25 cellular contexts compared by ENCODE assay signal in genomic region chr14:42665083-42665482, GRCh38.
DNase-seq lines count a peak whose midpoint lies in the region; ATAC-seq and TF ChIP-seq lines count a peak whose summit lies in the region.
"Had no signal": no experiment of that assay in that cellular context is flagged by ENCODE, and none has a peak within 500 bp of the region (broad histone marks: within the 10 kb centered on the region; RNA-seq: fewer than 3 reads in every experiment).

No MANE protein-coding gene starts in this region.

- H2AFZ ChIP-seq in hepatocyte (no peak overlapping the region), PC-9 (no peak overlapping the region)

- TF ChIP-seq CTCF in hepatocyte (IDR thresholded peaks at IDR 0.05; ENCODE audit: poor library complexity) (no peak), PC-9 (conservative IDR thresholded peaks at IDR 0.05) (no peak)

- CTCF ChIA-PET in PC-9 (lab: Charles Lee) = no interaction called here

- H3K27me3 ChIP-seq in hepatocyte = no peaks in the 10 kb centered on the region
- no peaks in the 10 kb centered on the region for H3K27me3 ChIP-seq in right cardiac atrium (ENCODE audit: control insufficient read depth, insufficient read depth)
- no peaks in the 10 kb centered on the region for H3K27me3 ChIP-seq in PC-9 (ENCODE audit: insufficient read depth, low read depth)
- H3K27me3 ChIP-seq: breast epithelium had no signal

- H3F3A ChIP-seq in PC-9 (ENCODE audit: insufficient read depth, low read depth) = no peaks in the 10 kb centered on the region

- DNase-seq in DMS53 (lab: John Stamatoyannopoulos, UW) = peak; percentile 24
- no peak for DNase-seq in DMS53 treated with DMSO at 0.1 percent for 48 hours (lab: John Stamatoyannopoulos, UW; ENCODE audit: unreplicated experiment)
- peak; percentile 80 for DNase-seq in NCI-H2171 treated with DMSO at 0.1 percent for 48 hours (lab: John Stamatoyannopoulos, UW)
- DNase-seq in hepatocyte (ENCODE audit: low spot score) = peak; percentile 31
- no peak for DNase-seq in right cardiac atrium
- DNase-seq in PC-9 = no peak
- DNase-seq: activated T-cell treated with anti-CD3 and anti-CD28 coated beads, Interleukin-2, amount 50 U/mL, for 1 hour; AML-193; amniotic stem cell; CD8-positive, alpha-beta T cell; DND-41; glutamatergic neuron; mesenchymal stem cell; naive thymus-derived CD4-positive, alpha-beta T cell; NCI-H187 treated with DMSO at 0.1 percent for 48 hours; NCI-H526; OCI-M1; retina; Right ventricle myocardium superior; stimulated activated CD4-positive, alpha-beta T cell treated with anti-CD3 and anti-CD28 coated beads, Interleukin-4, amount 100 ng/mL, for 4 hours; stimulated activated naive CD8-positive, alpha-beta T cell treated with anti-CD3 and anti-CD28 coated beads, Interleukin-15, Interleukin-2, amounts not matched to agents 100 U/mL and 50 U/mL, for 24 hours had no signal

- ATAC-seq in GM18511 (IDR thresholded peaks at IDR 0.05; ENCODE audit: unreplicated experiment) = peak; percentile 56
- ATAC-seq in right cardiac atrium = no peak
- no peak for ATAC-seq in GM21786 (IDR thresholded peaks at IDR 0.05; ENCODE audit: unreplicated experiment)
- ATAC-seq: CD8-positive, alpha-beta T cell; naive thymus-derived CD4-positive, alpha-beta T cell; stimulated activated naive CD8-positive, alpha-beta T cell treated with anti-CD3 and anti-CD28 coated beads, Interleukin-15, Interleukin-2, amounts not matched to agents 100 U/mL and 50 U/mL, for 24 hours had no signal

- H3K79me2 ChIP-seq in hepatocyte (no peaks in the 10 kb centered on the region), PC-9 (ENCODE audit: low read depth) (no peaks in the 10 kb centered on the region)

- no peaks in the 10 kb centered on the region for H4K20me1 ChIP-seq in hepatocyte (ENCODE audit: insufficient read depth, poor library complexity, severe bottlenecking)
- H4K20me1 ChIP-seq in PC-9 (ENCODE audit: insufficient read depth) = no peaks in the 10 kb centered on the region

- H3K27ac ChIP-seq in hepatocyte = no peak overlapping the region
- H3K27ac ChIP-seq in right cardiac atrium (ENCODE audit: low read length) = no peak overlapping the region
- no peak overlapping the region for H3K27ac ChIP-seq in PC-9
- H3K27ac ChIP-seq: 22Rv1, breast epithelium had no signal

- H3K9me3 ChIP-seq in hepatocyte (ENCODE audit: low read depth) = no peaks in the 10 kb centered on the region
- H3K9me3 ChIP-seq in right cardiac atrium (ENCODE audit: control insufficient read depth, low read length) = no peaks in the 10 kb centered on the region
- H3K9me3 ChIP-seq in PC-9 (ENCODE audit: insufficient read depth, low read depth) = no peaks in the 10 kb centered on the region
- H3K9me3 ChIP-seq: breast epithelium had no signal

- BruUV-seq in PC-9 (replicated peaks; lab: Mats Ljungman, UMichigan) = no TSS peak

- H3K4me2 ChIP-seq in hepatocyte = no peak overlapping the region
- no peak overlapping the region for H3K4me2 ChIP-seq in PC-9

- intact Hi-C loops in right cardiac atrium (cut with DNase I) = no loop called here
- intact Hi-C loops in PC-9 (cut with micrococcal nuclease; ENCODE audit: unreplicated experiment) = no loop called here

- H3K9me2 ChIP-seq in hepatocyte (replicated peaks; ENCODE audit: insufficient read depth) (no peaks in the 10 kb centered on the region), PC-9 (ENCODE audit: insufficient read depth) (no peaks in the 10 kb centered on the region; the same call in 1 of the 2 replicates)

- no peaks in the 10 kb centered on the region for H3K36me3 ChIP-seq in hepatocyte (replicated peaks; ENCODE audit: insufficient read depth, low read depth)
- no peaks in the 10 kb centered on the region for H3K36me3 ChIP-seq in PC-9 (ENCODE audit: low read depth)
- H3K36me3 ChIP-seq: breast epithelium had no signal

- POLR2A ChIA-PET in PC-9 (lab: Charles Lee; ENCODE audit: unreplicated experiment) = no interaction called here

- H3K4me1 ChIP-seq in hepatocyte (ENCODE audit: insufficient read depth) = no peaks in the 10 kb centered on the region
- H3K4me1 ChIP-seq in right cardiac atrium (ENCODE audit: control insufficient read depth, insufficient read depth, low read length) = no peaks in the 10 kb centered on the region
- H3K4me1 ChIP-seq in PC-9 (replicated peaks; ENCODE audit: insufficient read depth) = no peaks in the 10 kb centered on the region
- H3K4me1 ChIP-seq: breast epithelium had no signal

- H3K4me3 ChIP-seq in hepatocyte = no peak overlapping the region
- H3K4me3 ChIP-seq in right cardiac atrium (ENCODE audit: low read length) = no peak overlapping the region
- H3K4me3 ChIP-seq in PC-9 = no peak overlapping the region
- H3K4me3 ChIP-seq: breast epithelium had no signal

Comparison
In these comparisons a context has a peak if more than half of its experiments do, and no peak if none do; other contexts are left out.
1. DNase-seq: peak in DMS53 (single experiment), NCI-H2171 treated with DMSO at 0.1 percent for 48 hours (single experiment) and hepatocyte (single experiment); none in DMS53 treated with DMSO at 0.1 percent for 48 hours (single experiment), right cardiac atrium (0 of 3) and PC-9 (0 of 2).